In genomic region chr6:166097914-166098522, GRCh38 we compare ENCODE assay signal across 8 cellular contexts.
DNase-seq lines count a peak whose midpoint lies in the region; ATAC-seq and TF ChIP-seq lines count a peak whose summit lies in the region.

No MANE protein-coding gene starts in this region.

- H3K9me3 ChIP-seq in WERI-Rb-1 (ENCODE audit: severe bottlenecking): peaks cover 14% of the 10 kb centered on the region

- DNase-seq in C1 segment of cervical spinal cord (lab: John Stamatoyannopoulos, UW) (peak in 8 of 14 donors; percentile 1 to 68 (median 21)), HT-29 (ENCODE audit: low spot score) (peak; percentile 63), WERI-Rb-1 (peak; percentile 70), kidney glomerular epithelial cell (lab: John Stamatoyannopoulos, UW) (peak; percentile 48), NCI-H2171 (lab: John Stamatoyannopoulos, UW) (no peak)
- peak; percentile 14 for DNase-seq in central memory CD4-positive, alpha-beta T cell
- DNase-seq in stimulated activated CD4-positive, alpha-beta T cell treated with anti-CD3 and anti-CD28 coated beads, Interleukin-15, amount 100 ng/mL, for 24 hours: peak; percentile 76

- H3K36me3 ChIP-seq in WERI-Rb-1: no peaks in the 10 kb centered on the region

- H3K27ac ChIP-seq in WERI-Rb-1: no peak overlapping the region

- TF ChIP-seq CTCF in WERI-Rb-1 (IDR thresholded peaks at IDR 0.05; ENCODE audit: low read depth, low read length): peak; percentile 93

- no peak overlapping the region for H3K4me3 ChIP-seq in WERI-Rb-1 (ENCODE audit: low read depth, low read length)

- peaks cover 75% of the 10 kb centered on the region for H3K27me3 ChIP-seq in WERI-Rb-1 (ENCODE audit: insufficient read depth, low read depth, severe bottlenecking)

- ATAC-seq in GM19351 (IDR thresholded peaks at IDR 0.05; ENCODE audit: unreplicated experiment): peak; percentile 93
